In genomic region chr10:7008645-7009044, GRCh38 we compare ENCODE assay signal across 11 cellular contexts.
"Had no signal": no experiment of that assay in that cellular context is flagged by ENCODE, and none has a peak within 500 bp of the region (broad histone marks: within the 10 kb centered on the region; RNA-seq: fewer than 3 reads in every experiment).

No MANE protein-coding gene starts in this region.

- DNase-seq: GM23248, GOT3, H7, H9, HCEC 1CT, HFFc6 had no signal

- H3K9ac ChIP-seq: GM23248 had no signal

- H3K36me3 ChIP-seq: HAP-1 had no signal

- H2AFZ ChIP-seq: GM23248, GM23338 had no signal

- FAIRE-seq: H1, H54 had no signal

- H3K9me3 ChIP-seq: HAP-1 had no signal

- H3K4me2 ChIP-seq: GM23338 had no signal

- H3K27ac ChIP-seq: GM23248 had no signal

- H3K4me3 ChIP-seq: GM23248, GM23338, HAP-1 had no signal

- ATAC-seq: GM23338, HCT116 had no signal
